Comparison of ENCODE assay signal across 13 cellular contexts in genomic region chr1:185345913-185346717, GRCh38. TPM values are rescaled to one million over a fixed set of nuclear protein-coding genes. Genes with fewer than 3 reads are reported as not detected.
A peak's percentile ranks its signal among the peaks of the same experiment; 100 is the strongest.
DNase-seq lines count a peak whose midpoint lies in the region; ATAC-seq and TF ChIP-seq lines count a peak whose summit lies in the region.
"Had no signal": no experiment of that assay in that cellular context is flagged by ENCODE, and none has a peak within 500 bp of the region (broad histone marks: within the 10 kb centered on the region; RNA-seq: fewer than 3 reads in every experiment).

No MANE protein-coding gene starts in this region.

- peak overlapping the region; percentile 55 for H3K27ac ChIP-seq in OCI-LY1 (ENCODE audit: low read depth, low read length, poor library complexity, severe bottlenecking)
- H3K27ac ChIP-seq in left lung = peak overlapping the region; percentile 54 to 73

- H3K9ac ChIP-seq in OCI-LY1 (ENCODE audit: low read length) = no peak overlapping the region

- no peaks in the 10 kb centered on the region for H3K9me2 ChIP-seq in OCI-LY1 (ENCODE audit: low read depth, low read length)

- TF ChIP-seq POLR2A in GM18505 (IDR thresholded peaks at IDR 0.05; ENCODE audit: borderline replicate concordance, extremely low read depth, insufficient read depth, insufficient read length) = no peak

- ATAC-seq in GM21529 (IDR thresholded peaks at IDR 0.05; ENCODE audit: unreplicated experiment) (peak; percentile 54), left lung (peak; percentile 63), GM18505 (IDR thresholded peaks at IDR 0.05; ENCODE audit: unreplicated experiment) (no peak)
- ATAC-seq: Panc1 had no signal

- H3F3A ChIP-seq in OCI-LY1 (ENCODE audit: insufficient read depth, low read length) = no peaks in the 10 kb centered on the region

- H3K27me3 ChIP-seq in OCI-LY1 (ENCODE audit: insufficient read depth, low read length) = no peaks in the 10 kb centered on the region
- no peaks in the 10 kb centered on the region for H3K27me3 ChIP-seq in left lung

- no peak for TF ChIP-seq CTCF in OCI-LY1 (IDR thresholded peaks at IDR 0.05; ENCODE audit: low read length)
- no peak for TF ChIP-seq CTCF in left lung (IDR thresholded peaks at IDR 0.05)

- H3K4me3 ChIP-seq in OCI-LY1 (ENCODE audit: low read depth, low read length, poor library complexity, severe bottlenecking) = no peak overlapping the region
- no peak overlapping the region for H3K4me3 ChIP-seq in left lung

- H4K20me1 ChIP-seq in OCI-LY1 (ENCODE audit: insufficient read depth, low read length) = no peaks in the 10 kb centered on the region

- no peak overlapping the region for H3K4me2 ChIP-seq in OCI-LY1 (ENCODE audit: low read length)

- H3K36me3 ChIP-seq in OCI-LY1 (ENCODE audit: insufficient read depth, low read length) (no peaks in the 10 kb centered on the region), left lung (no peaks in the 10 kb centered on the region)

- DNase-seq in Ammon's horn (ENCODE audit: low spot score) = peak; percentile 35
- no peak for DNase-seq in left lung
- no peak for DNase-seq in activated naive CD4-positive, alpha-beta T cell treated with anti-CD3 and anti-CD28 coated beads, Interleukin-2, amount 50 U/mL, for 16 hours
- no peak for DNase-seq in activated CD8-positive, alpha-beta memory T cell treated with anti-CD3 and anti-CD28 coated beads, Interleukin-2, amount 50 U/mL, for 48 hours
- no peak for DNase-seq in NCI-H2107 treated with DMSO at 0.1 percent for 48 hours (lab: John Stamatoyannopoulos, UW; ENCODE audit: unreplicated experiment)
- DNase-seq: ACHN; activated T-cell treated with anti-CD3 and anti-CD28 coated beads, Interleukin-2, amount 50 U/mL, for 24 hours; HFFc6; NCI-H1694 had no signal

- intact Hi-C loops in left lung (cut with DNase I) = no loop called here

- H2AFZ ChIP-seq in OCI-LY1 (ENCODE audit: low read length) = no peak overlapping the region

- H3K4me1 ChIP-seq in OCI-LY1 (ENCODE audit: insufficient read depth, low read length, severe bottlenecking) = peaks cover 18% of the 10 kb centered on the region
- peaks cover 0 to 19% of the 10 kb centered on the region in 2 donors for H3K4me1 ChIP-seq in left lung

- no peaks in the 10 kb centered on the region for H3K9me3 ChIP-seq in OCI-LY1 (ENCODE audit: low read length)
- no peaks in the 10 kb centered on the region for H3K9me3 ChIP-seq in left lung

- H3K79me2 ChIP-seq in OCI-LY1 (ENCODE audit: insufficient read depth, low read length) = no peaks in the 10 kb centered on the region

RNA-seq across cellular contexts. Expression of gene IVNS1ABP, which starts 29.1 kb away (rescaled TPM):
- total RNA-seq in left lung = 100 to 1,000 TPM in 1 of 2 donors, 10 to 100 TPM in 1; 74.3 to 134 TPM
